ENCODE assay signal across 9 cellular contexts in genomic region chr10:62373995-62374861, GRCh38. TPM values are rescaled to one million over a fixed set of nuclear protein-coding genes. Genes with fewer than 3 reads are reported as not detected.
DNase-seq lines count a peak whose midpoint lies in the region; ATAC-seq and TF ChIP-seq lines count a peak whose summit lies in the region.
"Had no signal": no experiment of that assay in that cellular context is flagged by ENCODE, and none has a peak within 500 bp of the region (broad histone marks: within the 10 kb centered on the region; RNA-seq: fewer than 3 reads in every experiment).

ZNF365 (plus strand) TSS chr10:62374369; CDS start chr10:62376194, 1,825 bp downstream.

- peak within 1 kb of the TSS; percentile 95 for H3K4me2 ChIP-seq in hepatocyte

- H3K79me2 ChIP-seq in hepatocyte, result no peaks in the 10 kb centered on the region

- no peak for TF ChIP-seq CTCF in hepatocyte (IDR thresholded peaks at IDR 0.05; ENCODE audit: poor library complexity)

- no peaks in the 10 kb centered on the region for H3K36me3 ChIP-seq in hepatocyte (replicated peaks; ENCODE audit: insufficient read depth, low read depth)
- H3K36me3 ChIP-seq in rectal smooth muscle tissue (ENCODE audit: control insufficient read depth, insufficient read depth, low read length), result no peaks in the 10 kb centered on the region

- ATAC-seq in HG03175 (IDR thresholded peaks at IDR 0.05; ENCODE audit: unreplicated experiment), result no peak
- no peak for ATAC-seq in GM18861 (IDR thresholded peaks at IDR 0.05; ENCODE audit: unreplicated experiment)

- peak within 1 kb of the TSS; percentile 78 for H2AFZ ChIP-seq in hepatocyte

- no peaks in the 10 kb centered on the region for H3K9me2 ChIP-seq in hepatocyte (replicated peaks; ENCODE audit: insufficient read depth)

- H3K9me3 ChIP-seq in hepatocyte (ENCODE audit: low read depth), result no peaks in the 10 kb centered on the region

- peak within 1 kb of the TSS; percentile 61 for H3K4me3 ChIP-seq in hepatocyte
- peak within 1 kb of the TSS; percentile 31 for H3K4me3 ChIP-seq in rectal smooth muscle tissue (ENCODE audit: low read length)

- H3K4me1 ChIP-seq in hepatocyte (ENCODE audit: insufficient read depth), result no peaks in the 10 kb centered on the region
- no peaks in the 10 kb centered on the region for H3K4me1 ChIP-seq in rectal smooth muscle tissue (ENCODE audit: control insufficient read depth, insufficient read depth, low read length)

- H3K27ac ChIP-seq in hepatocyte (no peak within 1 kb of the TSS), rectal smooth muscle tissue (ENCODE audit: low read depth, low read length) (no peak within 1 kb of the TSS)

- DNase-seq in NCI-H510A (lab: John Stamatoyannopoulos, UW) (peak; percentile 2), NCI-H510A treated with DMSO at 0.1 percent for 48 hours (lab: John Stamatoyannopoulos, UW) (no peak), SK-N-DZ (ENCODE audit: low spot score) (peak; percentile 53), anterior cingulate cortex (lab: John Stamatoyannopoulos, UW) (peak in 56 of 58 donors; percentile 38 to 89 (median 76)), hepatocyte (ENCODE audit: low spot score) (peak; percentile 68)

- WGBS in hepatocyte (ENCODE audit: low lambda C conversion rate, missing lambda C conversion rate), result 2% methylated on average over 44 of the region's 73 CpGs

- peaks cover 34% of the 10 kb centered on the region for H3K27me3 ChIP-seq in hepatocyte
- peaks cover 4% of the 10 kb centered on the region for H3K27me3 ChIP-seq in rectal smooth muscle tissue (ENCODE audit: control insufficient read depth, insufficient read depth, low read length)

- no peak within 1 kb of the TSS for H3K9ac ChIP-seq in rectal smooth muscle tissue (ENCODE audit: low read length)

- H4K20me1 ChIP-seq in hepatocyte (ENCODE audit: insufficient read depth, poor library complexity, severe bottlenecking), result no peaks in the 10 kb centered on the region

RNA-seq across cellular contexts. Expression of gene ZNF365, which starts in this region (rescaled TPM):
- 1.4 and 1.9 TPM in 2 replicates for polyA plus RNA-seq in SK-N-DZ (2014; cell fraction: cytosol; rRNA removed)
- 1.1 and 1.4 TPM in 2 replicates for polyA plus RNA-seq in SK-N-DZ (2014; cell fraction: nucleus; rRNA removed)
- 0.24 and 0.93 TPM in 2 replicates for total RNA-seq in hepatocyte
- polyA plus RNA-seq in hepatocyte, result 0.28 and 0.60 TPM in 2 replicates
- polyA plus RNA-seq: liver had no signal

Comparison
In these comparisons a context has a peak if more than half of its experiments do, and no peak if none do; other contexts are left out.
1. Peak in DNase-seq, H3K4me3 ChIP-seq and H3K4me2 ChIP-seq in hepatocyte; RNA of the gene not detected or under 1 TPM.